In the genomic region with DNA sequence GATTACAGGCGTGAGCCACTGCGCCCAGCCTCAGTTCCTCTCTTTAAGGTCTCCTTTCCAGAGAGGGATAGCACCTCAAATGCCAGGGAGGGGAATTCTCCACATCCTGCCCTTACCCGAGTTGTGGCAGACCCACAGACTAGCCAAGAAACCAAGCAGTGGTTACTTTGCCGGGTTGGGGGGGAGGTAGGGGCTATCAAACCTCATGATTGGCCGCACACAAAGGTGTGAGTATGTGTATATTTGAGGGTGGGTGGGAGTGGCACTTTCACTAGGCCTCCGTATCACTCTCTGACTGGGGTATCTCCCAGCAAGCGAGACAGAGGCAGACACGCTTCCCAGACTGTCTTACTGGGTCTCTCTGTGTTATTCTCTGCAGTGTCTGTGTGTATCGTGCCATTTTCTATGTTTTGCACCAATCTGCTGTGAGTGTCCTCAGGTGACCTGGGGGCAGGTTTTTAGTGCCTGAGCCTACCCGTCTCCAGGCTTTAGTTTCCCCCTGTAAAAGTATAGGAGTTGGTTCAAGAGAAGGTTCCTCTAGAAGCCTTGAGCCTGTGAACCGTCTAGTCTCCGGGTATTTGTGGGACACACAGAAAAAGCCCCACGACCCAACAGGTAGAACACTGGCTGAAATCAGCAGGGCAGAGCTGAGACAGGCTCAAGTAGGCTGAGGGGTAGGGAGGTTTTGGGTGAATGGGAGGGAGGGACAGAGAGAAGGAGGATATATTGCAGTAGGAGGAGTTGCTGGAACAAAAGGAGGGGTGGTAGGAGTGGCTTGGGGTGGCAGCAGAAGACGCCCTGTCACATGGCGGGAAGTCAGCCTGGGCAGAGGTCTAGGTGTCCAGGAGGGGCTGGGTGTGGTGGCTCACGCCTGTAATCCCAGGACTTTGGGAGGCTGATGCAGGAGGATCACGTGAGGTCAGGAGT, we compare ENCODE assay signal across 9 cellular contexts. TPM values are rescaled to one million over a fixed set of nuclear protein-coding genes. Genes with fewer than 3 reads are reported as not detected.
A peak's percentile ranks its signal among the peaks of the same experiment; 100 is the strongest.
DNase-seq lines count a peak whose midpoint lies in the region; ATAC-seq, FAIRE-seq and TF ChIP-seq lines count a peak whose summit lies in the region.
"Had no signal": no experiment of that assay in that cellular context is flagged by ENCODE, and none has a peak within 500 bp of the region (broad histone marks: within the 10 kb centered on the region; RNA-seq: fewer than 3 reads in every experiment).

No MANE protein-coding gene starts in this region.

- ATAC-seq in IMR-90 (ENCODE audit: low read depth) (no peak), GM18505 (IDR thresholded peaks at IDR 0.05; ENCODE audit: unreplicated experiment) (no peak)
- peak; percentile 2 to 45 for ATAC-seq in activated naive CD4-positive, alpha-beta T cell treated with anti-CD3 and anti-CD28 coated beads, Interleukin-2, amount 50 U/mL, for 72 hours

- peak overlapping the region; percentile 65 for H3K18ac ChIP-seq in IMR-90 (ENCODE audit: low read depth, low read length)

- H3K14ac ChIP-seq in IMR-90 (replicated peaks; ENCODE audit: low read depth, low read length), result peak overlapping the region; percentile 66

- CTCF ChIA-PET in IMR-90 (lab: Yijun Ruan, JAX), result interaction anchor here (0.6 kb wide), 1 partner anchor 8 kb away, joined by 3 read pairs; no protein-coding TSS in a partner anchor

- H4K20me1 ChIP-seq in IMR-90 (ENCODE audit: insufficient read depth, low read length), result peaks cover 65% of the 10 kb centered on the region

- peak overlapping the region in 1 of 2 experiments; percentile 66; a peak in 3 of 4 replicates for H4K8ac ChIP-seq in IMR-90 (ENCODE audit: low read depth in 2 of 2, low read length in 2 of 2)

- WGBS in IMR-90 (ENCODE audit: extremely low coverage in 2 of 2, insufficient read length in 1 of 2), 2 experiments, result 89% methylated on average over 8 of the region's 17 CpGs; no CpG with 5 or more reads in 1 of the 2 experiments

- POLR2A ChIA-PET in IMR-90 (lab: Charles Lee; ENCODE audit: unreplicated experiment), result no interaction called here

- DNase-seq in AG10803 (ENCODE audit: low read depth) (peak; percentile 74), IMR-90 (no peak), UCSD-AML1 (lab: John Stamatoyannopoulos, UW; ENCODE audit: unreplicated experiment) (no peak), frontal cortex (ENCODE audit: low spot score in 2 of 2) (no peak)
- DNase-seq in activated naive CD4-positive, alpha-beta T cell treated with anti-CD3 and anti-CD28 coated beads, Interleukin-2, amount 50 U/mL, for 72 hours (ENCODE audit: low spot score in 2 of 2), result peak in 1 of 2 donors; percentile 86

- H3K9me3 Mint-ChIP-seq in activated naive CD4-positive, alpha-beta T cell treated with anti-CD3 and anti-CD28 coated beads, Interleukin-2, amount 50 U/mL, for 72 hours, result no peaks in the 10 kb centered on the region

- peaks cover 0 to 15% of the 10 kb centered on the region in 2 donors for H3K36me3 Mint-ChIP-seq in activated naive CD4-positive, alpha-beta T cell treated with anti-CD3 and anti-CD28 coated beads, Interleukin-2, amount 50 U/mL, for 72 hours

- H2AK9ac ChIP-seq in IMR-90 (replicated peaks; ENCODE audit: low read depth, low read length, poor library complexity), result peak overlapping the region; percentile 51

- H2BK20ac ChIP-seq in IMR-90 (ENCODE audit: low read depth, low read length), result peak overlapping the region; percentile 45; the same call in 1 of the 2 replicates

- peak overlapping the region; percentile 67; the same call in 1 of the 3 replicates for H2BK15ac ChIP-seq in IMR-90 (ENCODE audit: low read depth, low read length)

- TF ChIP-seq POLR2A in IMR-90 (IDR thresholded peaks at IDR 0.05; ENCODE audit: low read depth, low read length) (no peak), GM18505 (IDR thresholded peaks at IDR 0.05; ENCODE audit: borderline replicate concordance, extremely low read depth, insufficient read depth, insufficient read length) (no peak)

- BruUV-seq in IMR-90 (replicated peaks; lab: Mats Ljungman, UMichigan), result no TSS peak

- no peak for TF ChIP-seq CTCF in AG10803 (conservative IDR thresholded peaks at IDR 0.05; ENCODE audit: low read length)
- no peak for TF ChIP-seq CTCF in IMR-90 (conservative IDR thresholded peaks at IDR 0.05; ENCODE audit: low read depth, low read length)

- peak overlapping the region; percentile 78 for H2BK5ac ChIP-seq in IMR-90 (ENCODE audit: low read depth, low read length, poor library complexity, severe bottlenecking)

- peak overlapping the region; percentile 11 for H3K4me2 ChIP-seq in IMR-90 (ENCODE audit: low read depth, low read length)

- H4K91ac ChIP-seq in IMR-90 (ENCODE audit: insufficient read depth, low read depth, low read length), result peak overlapping the region; percentile 71

- H3K27me3 ChIP-seq in IMR-90 (ENCODE audit: control insufficient read depth, insufficient read depth, low read length) (no peaks in the 10 kb centered on the region), layer of hippocampus (ENCODE audit: control insufficient read depth, insufficient read depth, low read length) (no peaks in the 10 kb centered on the region)

- TF ChIP-seq RAD21 in IMR-90 (IDR thresholded peaks at IDR 0.05; ENCODE audit: low read length), result no peak

- H2BK120ac ChIP-seq in IMR-90 (ENCODE audit: low read depth, low read length), result peak overlapping the region; percentile 53

- intact Hi-C loops in IMR-90 (cut with micrococcal nuclease), result no loop called here

- H3K4ac ChIP-seq in IMR-90 (ENCODE audit: low read depth, low read length), result peak overlapping the region; percentile 75

- peaks cover 10% of the 10 kb centered on the region for H3K36me3 ChIP-seq in IMR-90 (ENCODE audit: control insufficient read depth, insufficient read depth, low read length)

- H4K5ac ChIP-seq in IMR-90 (ENCODE audit: low read depth, low read length), result peak overlapping the region; percentile 21

- peaks cover 71% of the 10 kb centered on the region for H3K4me1 ChIP-seq in IMR-90 (ENCODE audit: control insufficient read depth, insufficient read depth, low read length)

- peak overlapping the region; percentile 72 for H2AK5ac ChIP-seq in IMR-90 (ENCODE audit: low read depth, low read length)

- in situ Hi-C loops in IMR-90 (cut with MboI; ENCODE audit: low sequenced_read_pairs), result no loop called here

- dilution Hi-C loops in IMR-90 (cut with HindIII; ENCODE audit: low sequenced_read_pairs, unreplicated experiment), result no loop called here

- H3K27ac Mint-ChIP-seq in activated naive CD4-positive, alpha-beta T cell treated with anti-CD3 and anti-CD28 coated beads, Interleukin-2, amount 50 U/mL, for 72 hours, result peak overlapping the region; percentile 96 to 97

- no peak overlapping the region for H3K56ac ChIP-seq in IMR-90 (ENCODE audit: extremely low read depth, insufficient read depth, low read length)

- H3K79me1 ChIP-seq in IMR-90 (ENCODE audit: low read depth in 1 of 2, low read length in 2 of 2), result peaks cover 0 to 50% of the 10 kb centered on the region in 2 experiments; a peak in 2 of 4 replicates

- peaks cover 17% of the 10 kb centered on the region for H3K9me1 ChIP-seq in IMR-90 (ENCODE audit: insufficient read depth, low read length)

- H3K27ac ChIP-seq in IMR-90 (ENCODE audit: insufficient read depth, low read length), result peak overlapping the region; percentile 73
- peak overlapping the region; percentile 59 for H3K27ac ChIP-seq in layer of hippocampus (ENCODE audit: low read depth, low read length)
- peak overlapping the region; percentile 95 for H3K27ac ChIP-seq in temporal lobe (ENCODE audit: low read depth, low read length)

- peak overlapping the region; percentile 16 for H3K9ac ChIP-seq in IMR-90 (ENCODE audit: low read depth, low read length)

- H3K23ac ChIP-seq in IMR-90 (ENCODE audit: low read depth, low read length), result peak overlapping the region; percentile 54; the same call in 1 of the 2 replicates

- no peak for FAIRE-seq in frontal cortex (lab: Jason Lieb, UNC)
- FAIRE-seq: endometrium had no signal

- H2AFZ ChIP-seq in IMR-90 (replicated peaks; ENCODE audit: low read length, poor library complexity), result no peak overlapping the region

- peak overlapping the region; percentile 45 for H3K4me3 ChIP-seq in AG10803 (ENCODE audit: low read length)
- H3K4me3 ChIP-seq in IMR-90 (ENCODE audit: insufficient read depth, low read depth, low read length), result no peak overlapping the region

- H3K9me3 ChIP-seq in IMR-90 (ENCODE audit: control insufficient read depth, insufficient read depth, low read length), result no peaks in the 10 kb centered on the region

TF ChIP-seq in IMR-90, 13 proteins besides CTCF, POLR2A, EP300 and RAD21 (continues in another document):
- TF ChIP-seq MXI1 (IDR thresholded peaks at IDR 0.05; ENCODE audit: borderline replicate concordance, low read depth, low read length) (no peak), RCOR1 (IDR thresholded peaks at IDR 0.05; ENCODE audit: insufficient replicate concordance, low read length) (no peak)
- TF ChIP-seq, protein P1, sequence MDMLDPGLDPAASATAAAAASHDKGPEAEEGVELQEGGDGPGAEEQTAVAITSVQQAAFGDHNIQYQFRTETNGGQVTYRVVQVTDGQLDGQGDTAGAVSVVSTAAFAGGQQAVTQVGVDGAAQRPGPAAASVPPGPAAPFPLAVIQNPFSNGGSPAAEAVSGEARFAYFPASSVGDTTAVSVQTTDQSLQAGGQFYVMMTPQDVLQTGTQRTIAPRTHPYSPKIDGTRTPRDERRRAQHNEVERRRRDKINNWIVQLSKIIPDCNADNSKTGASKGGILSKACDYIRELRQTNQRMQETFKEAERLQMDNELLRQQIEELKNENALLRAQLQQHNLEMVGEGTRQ (IDR thresholded peaks at IDR 0.05; ENCODE audit: low read depth, low read length), result peak; percentile 38; the same call in 1 of the 2 replicates

RNA-seq across cellular contexts. Expression of a gene that starts 10.3 kb away (rescaled TPM):
- total RNA-seq in IMR-90 (2012; rRNA removed) (753 and 755 TPM in 2 replicates), temporal lobe (20.4 TPM), frontal cortex (14.3 TPM)
- 563 and 927 TPM in 2 replicates for polyA plus RNA-seq in IMR-90 (2012; rRNA removed)
- 602 and 638 TPM in 2 replicates for polyA plus RNA-seq in IMR-90 (2012; cell fraction: cytosol; rRNA removed)
- polyA plus RNA-seq in IMR-90 (2012; cell fraction: nucleus; rRNA removed; ENCODE audit: low replicate concordance), result 1,137 and 1,144 TPM in 2 replicates
- total RNA-seq in activated naive CD4-positive, alpha-beta T cell treated with anti-CD3 and anti-CD28 coated beads, Interleukin-2, amount 50 U/mL, for 72 hours, result 100 to 1,000 TPM; 116 to 147 TPM

RNA-seq across cellular contexts. Expression of a gene that starts 28.6 kb away (rescaled TPM):
- total RNA-seq in IMR-90 (2012; rRNA removed), result 0.18 and 0.28 TPM in 2 replicates
- 0.86 and 1.4 TPM in 2 replicates for polyA plus RNA-seq in IMR-90 (2012; rRNA removed)
- 0.15 and 0.41 TPM in 2 replicates for polyA plus RNA-seq in IMR-90 (2012; cell fraction: cytosol; rRNA removed)
- polyA plus RNA-seq in IMR-90 (2012; cell fraction: nucleus; rRNA removed; ENCODE audit: low replicate concordance), result 10.3 and 13.3 TPM in 2 replicates
- 10 to 100 TPM; 10.5 to 36.2 TPM for total RNA-seq in activated naive CD4-positive, alpha-beta T cell treated with anti-CD3 and anti-CD28 coated beads, Interleukin-2, amount 50 U/mL, for 72 hours
- 24.8 TPM for total RNA-seq in temporal lobe
- 22.0 TPM for total RNA-seq in frontal cortex

RNA-seq across cellular contexts. Expression of a gene that starts 42.6 kb away (rescaled TPM):
- total RNA-seq in IMR-90 (2012; rRNA removed), result 2.3 and 2.5 TPM in 2 replicates
- polyA plus RNA-seq in IMR-90 (2012; rRNA removed), result 9.0 and 11.6 TPM in 2 replicates
- 4.0 and 8.8 TPM in 2 replicates for polyA plus RNA-seq in IMR-90 (2012; cell fraction: cytosol; rRNA removed)
- polyA plus RNA-seq in IMR-90 (2012; cell fraction: nucleus; rRNA removed; ENCODE audit: low replicate concordance), result 14.6 and 16.6 TPM in 2 replicates
- under 1 TPM; 0.16 to 0.49 TPM for total RNA-seq in activated naive CD4-positive, alpha-beta T cell treated with anti-CD3 and anti-CD28 coated beads, Interleukin-2, amount 50 U/mL, for 72 hours
- 44.0 TPM for total RNA-seq in temporal lobe
- total RNA-seq in frontal cortex, result 43.2 TPM

Comparison
In these comparisons a context has a peak if more than half of its experiments do, and no peak if none do; other contexts are left out.
1. ATAC-seq: peak in activated naive CD4-positive, alpha-beta T cell treated with anti-CD3 and anti-CD28 coated beads, Interleukin-2, amount 50 U/mL, for 72 hours (2 of 2); none in IMR-90 (single experiment) and GM18505 (single experiment).
2. RNA of a gene that starts 42.6 kb away (total RNA-seq): 44.0 TPM in temporal lobe (single experiment) and 43.2 TPM in frontal cortex (single experiment); 2.3 to 2.5 TPM in IMR-90 and 0.16 to 0.49 TPM in activated naive CD4-positive, alpha-beta T cell treated with anti-CD3 and anti-CD28 coated beads, Interleukin-2, amount 50 U/mL, for 72 hours; every median in the first group is over 10 times any median in the second.
3. Peak in every context shown above with its lines, with median percentiles within 50 percentile points of each other: H3K27ac ChIP-seq.